15 cellular contexts compared by ENCODE assay signal in the genomic region with DNA sequence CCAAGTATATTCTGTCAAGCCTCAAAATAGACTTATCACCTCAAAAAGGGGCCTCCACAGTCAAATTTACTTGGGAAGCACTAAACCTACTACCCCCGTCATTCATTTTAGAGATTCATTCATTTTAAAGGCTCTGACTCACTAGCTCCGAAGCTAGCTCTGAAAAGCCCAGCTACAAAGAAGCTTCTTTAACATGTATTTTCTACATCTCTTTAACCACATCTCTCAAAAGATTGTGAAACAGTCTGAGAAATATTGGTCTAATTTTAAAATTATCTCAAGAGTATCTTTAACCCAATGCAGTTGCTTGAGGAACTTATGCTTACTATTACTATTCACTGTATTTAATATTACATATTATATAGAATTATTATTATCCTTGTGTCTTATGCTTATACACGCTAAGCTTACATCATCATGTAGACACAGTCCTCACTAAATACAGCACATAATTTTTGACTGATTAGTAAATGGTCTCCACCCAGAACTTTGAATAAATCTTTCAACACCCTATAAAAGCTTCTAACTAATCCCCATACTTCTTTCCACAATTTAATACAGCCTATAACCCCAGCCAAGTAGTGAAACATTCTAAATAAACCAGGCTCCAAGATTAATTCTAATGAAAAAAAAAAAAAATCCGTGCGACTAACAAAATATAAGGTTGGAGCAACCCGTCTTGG. TPM values are rescaled to one million over a fixed set of nuclear protein-coding genes. Genes with fewer than 3 reads are reported as not detected.
DNase-seq lines count a peak whose midpoint lies in the region; ATAC-seq and TF ChIP-seq lines count a peak whose summit lies in the region.
"Had no signal": no experiment of that assay in that cellular context is flagged by ENCODE, and none has a peak within 500 bp of the region (broad histone marks: within the 10 kb centered on the region; RNA-seq: fewer than 3 reads in every experiment).

No MANE protein-coding gene starts in this region.

- no peak overlapping the region for H3K4me3 ChIP-seq in A673 (ENCODE audit: low read depth, low read length, poor library complexity, severe bottlenecking)
- peak overlapping the region; percentile 33; the same call in 1 of the 2 replicates for H3K4me3 ChIP-seq in GM23248
- H3K4me3 ChIP-seq in gastroesophageal sphincter, result peak overlapping the region; percentile 14 to 29
- H3K4me3 ChIP-seq in SJCRH30, result no peak overlapping the region
- H3K4me3 ChIP-seq in ovary, result no peak overlapping the region

- H3F3A ChIP-seq in GM23248 (ENCODE audit: insufficient read depth), result peaks cover 22% of the 10 kb centered on the region

- peak overlapping the region; percentile 61 for H3K4me2 ChIP-seq in GM23248 (ENCODE audit: unreplicated experiment)

- DNase-seq in A673 (ENCODE audit: low spot score) (no peak), GM23248 (peak; percentile 85), activated B cell treated with CpG ODN at 0.5 μM for 24 hours (no peak), SJCRH30 (no peak), ovary (no peak)
- DNase-seq: activated T-cell treated with anti-CD3 and anti-CD28 coated beads, Interleukin-2, amount 50 U/mL, for 4 hours; erythroblast; hypothalamus; left colon; MM.1S; SHP77 treated with DMSO at 0.1 percent for 48 hours; substantia nigra had no signal

- peak overlapping the region; percentile 9; the same call in 1 of the 2 replicates for H3K9ac ChIP-seq in GM23248

- intact Hi-C loops in A673 (cut with micrococcal nuclease; ENCODE audit: unreplicated experiment), result no loop called here
- intact Hi-C loops in activated B cell treated with CpG ODN at 0.5 μM for 24 hours (cut with micrococcal nuclease), result no loop called here
- intact Hi-C loops in ovary (cut with DNase I), result no loop called here

- POLR2A ChIA-PET in A673 (lab: Charles Lee; ENCODE audit: low non-redundant PET) (no interaction called here), activated B cell treated with CpG ODN at 0.5 μM for 24 hours (lab: Charles Lee) (interaction anchor here (0.7 to 2.7 kb wide), 3 partner anchors 8 to 1274 kb away, joined by 3 to 16 read pairs (median 15); a partner anchor contains a TSS)

- no peaks in the 10 kb centered on the region for H3K27me3 ChIP-seq in A673 (replicated peaks; ENCODE audit: insufficient read depth, low read depth, low read length, poor library complexity)
- no peaks in the 10 kb centered on the region for H3K27me3 ChIP-seq in GM23248 (replicated peaks; ENCODE audit: insufficient read depth)
- H3K27me3 ChIP-seq in gastroesophageal sphincter, result no peaks in the 10 kb centered on the region
- H3K27me3 ChIP-seq in SJCRH30, result no peaks in the 10 kb centered on the region
- no peaks in the 10 kb centered on the region for H3K27me3 ChIP-seq in ovary

- H3K4me3 Mint-ChIP-seq in activated B cell treated with CpG ODN at 0.5 μM for 24 hours, result peak overlapping the region; percentile 58
- H3K4me3 Mint-ChIP-seq: activated T-cell treated with anti-CD3 and anti-CD28 coated beads, Interleukin-2, amount 50 U/mL, for 4 hours had no signal

- in situ Hi-C loops in GM23248 (cut with MboI), result no loop called here

- no peaks in the 10 kb centered on the region for H4K20me1 ChIP-seq in GM23248 (ENCODE audit: insufficient read depth)

- CTCF ChIA-PET in A673 (lab: Charles Lee) (no interaction called here), activated B cell treated with CpG ODN at 0.5 μM for 24 hours (lab: Charles Lee) (interaction anchor here (1.2 kb wide), 1 partner anchor 8 kb away, joined by 4 read pairs; a partner anchor contains a TSS)

- 6% methylated on average over 6 of the region's 6 CpGs for WGBS in GM23248 (ENCODE audit: low coverage in 1 of 2, low lambda C conversion rate in 2 of 2, missing lambda C conversion rate in 2 of 2), 2 experiments
- WGBS in gastroesophageal sphincter (ENCODE audit: low coverage in 1 of 2), 2 donors, result 30 to 50% methylated on average over 3 to 6 of the region's 6 CpGs
- 75 to 82% (median 75%) methylated on average over 6 of the region's 6 CpGs for WGBS in ovary, 3 donors

- no peak for TF ChIP-seq EP300 in gastroesophageal sphincter (IDR thresholded peaks at IDR 0.05)
- no peak for TF ChIP-seq EP300 in ovary (IDR thresholded peaks at IDR 0.05)

- peaks cover 15% of the 10 kb centered on the region for H3K9me3 ChIP-seq in A673 (ENCODE audit: low read depth, low read length, poor library complexity, severe bottlenecking)
- no peaks in the 10 kb centered on the region for H3K9me3 ChIP-seq in GM23248 (ENCODE audit: low read depth)
- no peaks in the 10 kb centered on the region for H3K9me3 ChIP-seq in gastroesophageal sphincter
- H3K9me3 ChIP-seq in SJCRH30 (replicated peaks), result peaks cover 2% of the 10 kb centered on the region; the same call in 1 of the 2 replicates
- H3K9me3 ChIP-seq in ovary, result no peaks in the 10 kb centered on the region

- H3K4me1 ChIP-seq in A673 (ENCODE audit: insufficient read depth, low read length, poor library complexity, severe bottlenecking) (peaks cover 14% of the 10 kb centered on the region), GM23248 (ENCODE audit: insufficient read depth) (peaks cover 19% of the 10 kb centered on the region), gastroesophageal sphincter (peaks cover 11 to 85% (median 14%) of the 10 kb centered on the region in 3 donors), SJCRH30 (peaks cover 1% of the 10 kb centered on the region; the same call in 1 of the 2 replicates), ovary (ENCODE audit: insufficient read depth) (no peaks in the 10 kb centered on the region)

- no peaks in the 10 kb centered on the region for H3K9me2 ChIP-seq in GM23248 (ENCODE audit: insufficient read depth)

- peak overlapping the region; percentile 82 for H3K27ac Mint-ChIP-seq in activated B cell treated with CpG ODN at 0.5 μM for 24 hours

- peaks cover 86% of the 10 kb centered on the region for H3K79me2 ChIP-seq in GM23248 (ENCODE audit: insufficient read depth)

- no peaks in the 10 kb centered on the region for H3K9me3 Mint-ChIP-seq in activated B cell treated with CpG ODN at 0.5 μM for 24 hours

- no peaks in the 10 kb centered on the region for H3K27me3 Mint-ChIP-seq in activated B cell treated with CpG ODN at 0.5 μM for 24 hours

- TF ChIP-seq POLR2A in gastroesophageal sphincter (IDR thresholded peaks at IDR 0.05) (no peak), ovary (IDR thresholded peaks at IDR 0.05) (no peak)

- no TSS peak for BruUV-seq in A673 (replicated peaks; lab: Mats Ljungman, UMichigan)

- H3K36me3 ChIP-seq in A673 (ENCODE audit: insufficient read depth, low read length, poor library complexity, severe bottlenecking) (no peaks in the 10 kb centered on the region), GM23248 (ENCODE audit: low read depth) (no peaks in the 10 kb centered on the region), gastroesophageal sphincter (peaks cover 0 to 29% of the 10 kb centered on the region in 2 donors), SJCRH30 (no peaks in the 10 kb centered on the region), ovary (no peaks in the 10 kb centered on the region)

- H3K27ac ChIP-seq in A673 (ENCODE audit: low read depth, low read length, poor library complexity, severe bottlenecking) (peak overlapping the region; percentile 18), GM23248 (peak overlapping the region; percentile 36), gastroesophageal sphincter (peak overlapping the region in 3 of 4 donors; percentile 14 to 97 (median 94)), SJCRH30 (no peak overlapping the region), ovary (no peak overlapping the region)

- ATAC-seq in activated B cell treated with CpG ODN at 0.5 μM for 24 hours (ENCODE audit: low read depth) (no peak), gastroesophageal sphincter (no peak), GM18517 (IDR thresholded peaks at IDR 0.05; ENCODE audit: unreplicated experiment) (no peak)
- ATAC-seq in activated CD4-positive, CD25-positive, alpha-beta regulatory T cell treated with anti-CD3 and anti-CD28 coated beads, Interleukin-2, amount 50 U/mL, for 24 hours, result no peak
- ATAC-seq: activated T-cell treated with anti-CD3 and anti-CD28 coated beads, Interleukin-2, amount 50 U/mL, for 4 hours; left colon had no signal

- H2AFZ ChIP-seq in GM23248, result 0 out of 2 replicates have a peak overlapping the region, but pooled peaks have one; percentile 5

- H3K4me1 Mint-ChIP-seq in activated B cell treated with CpG ODN at 0.5 μM for 24 hours, result peaks cover 70% of the 10 kb centered on the region

- peaks cover 5% of the 10 kb centered on the region for H3K36me3 Mint-ChIP-seq in activated B cell treated with CpG ODN at 0.5 μM for 24 hours (ENCODE audit: low read depth)

- TF ChIP-seq CTCF in A673 (conservative IDR thresholded peaks at IDR 0.05; ENCODE audit: low read depth, low read length), result no peak
- no peak for TF ChIP-seq CTCF in activated B cell treated with CpG ODN at 0.5 μM for 24 hours (IDR thresholded peaks at IDR 0.05)
- no peak for TF ChIP-seq CTCF in gastroesophageal sphincter (IDR thresholded peaks at IDR 0.05)
- TF ChIP-seq CTCF in ovary (IDR thresholded peaks at IDR 0.05), result no peak

RNA-seq across cellular contexts. Expression of a gene that starts 7.8 kb away (rescaled TPM):
- 18.2 and 19.7 TPM in 2 replicates for total RNA-seq in A673 (2021)
- total RNA-seq in GM23248 (2014; rRNA removed; shearing (Covaris generic)), result 4.3 and 5.2 TPM in 2 replicates
- 3.2 and 3.4 TPM in 2 replicates for polyA plus RNA-seq in GM23248 (2016; fragmentation: Nextera tagmentation; extraction: Ambion mirVana)
- 11.6 and 12.4 TPM in 2 replicates for total RNA-seq in activated B cell treated with CpG ODN at 0.5 μM for 24 hours
- 100 to 1,000 TPM in 3 of 4 donors, 10 to 100 TPM in 1; 64.5 to 185 (median 131) TPM for total RNA-seq in gastroesophageal sphincter
- 13.2 and 14.8 TPM in 2 replicates for total RNA-seq in SJCRH30 (2014; rRNA removed; shearing (Covaris generic))
- 1 to 10 TPM; 4.6 to 9.3 (median 7.5) TPM for total RNA-seq in ovary
- 1 to 10 TPM; 1.8 to 3.5 TPM for polyA plus RNA-seq in ovary

Comparison
In these comparisons a context has a peak if more than half of its experiments do, and no peak if none do; other contexts are left out.
1. H3K27ac ChIP-seq: peak in A673 (single experiment), GM23248 (single experiment) and gastroesophageal sphincter (3 of 4); none in SJCRH30 (single experiment) and ovary (0 of 2).
2. H3K4me3 ChIP-seq: peak in GM23248 (single experiment) and gastroesophageal sphincter (2 of 2); none in A673 (single experiment), SJCRH30 (single experiment) and ovary (single experiment).